ENCODE assay signal across 8 cellular contexts in genomic region chr7:50534690-50535290, GRCh38. TPM values are rescaled to one million over a fixed set of nuclear protein-coding genes. Genes with fewer than 3 reads are reported as not detected.
DNase-seq lines count a peak whose midpoint lies in the region; ATAC-seq and TF ChIP-seq lines count a peak whose summit lies in the region.

No MANE protein-coding gene starts in this region.

- WGBS in right cardiac atrium: 67% methylated on average over 12 of the region's 12 CpGs

- DNase-seq in cardiac muscle cell (ENCODE audit: low read depth in 1 of 2, low spot score in 1 of 2): peak in 1 of 2 donors; percentile 98
- DNase-seq in right cardiac atrium: no peak
- DNase-seq in SIG-M5 treated with dmso at 0.1 percent for 504 hours (lab: John Stamatoyannopoulos, UW; ENCODE audit: unreplicated experiment): peak; percentile 47
- DNase-seq in fibroblast of the aortic adventitia (ENCODE audit: low read depth): peak; percentile 99
- peak; percentile 44 for DNase-seq in superior temporal gyrus (ENCODE audit: extremely low spot score)

- H3K27me3 ChIP-seq in cardiac muscle cell (no peaks in the 10 kb centered on the region), right cardiac atrium (ENCODE audit: control insufficient read depth, insufficient read depth) (no peaks in the 10 kb centered on the region)

- H3K4me1 ChIP-seq in cardiac muscle cell (ENCODE audit: low read depth): no peaks in the 10 kb centered on the region
- no peaks in the 10 kb centered on the region for H3K4me1 ChIP-seq in right cardiac atrium (ENCODE audit: control insufficient read depth, insufficient read depth, low read length)

- no peaks in the 10 kb centered on the region for H3K36me3 ChIP-seq in cardiac muscle cell

- no peaks in the 10 kb centered on the region for H3K9me3 ChIP-seq in cardiac muscle cell (ENCODE audit: low read depth)
- no peaks in the 10 kb centered on the region for H3K9me3 ChIP-seq in right cardiac atrium (ENCODE audit: control insufficient read depth, low read length)

- TF ChIP-seq CTCF in cardiac muscle cell (IDR thresholded peaks at IDR 0.05; ENCODE audit: low read depth, low read length): peak; percentile 28
- peak; percentile 16 for TF ChIP-seq CTCF in fibroblast of the aortic adventitia (IDR thresholded peaks at IDR 0.05; ENCODE audit: insufficient read depth, low read length)

- no peak overlapping the region for H3K4me3 ChIP-seq in cardiac muscle cell
- H3K4me3 ChIP-seq in right cardiac atrium (ENCODE audit: low read length): no peak overlapping the region
- H3K4me3 ChIP-seq in fibroblast of the aortic adventitia (ENCODE audit: low read depth, low read length): no peak overlapping the region

- ATAC-seq in right cardiac atrium (no peak), GM19351 (IDR thresholded peaks at IDR 0.05; ENCODE audit: unreplicated experiment) (no peak), HG03135 (IDR thresholded peaks at IDR 0.05; ENCODE audit: unreplicated experiment) (no peak), HG03108 (IDR thresholded peaks at IDR 0.05; ENCODE audit: unreplicated experiment) (no peak)

- intact Hi-C loops in right cardiac atrium (cut with DNase I): no loop called here

- no peak overlapping the region for H3K27ac ChIP-seq in cardiac muscle cell
- H3K27ac ChIP-seq in right cardiac atrium (ENCODE audit: low read length): no peak overlapping the region

RNA-seq across cellular contexts. Expression of gene DDC, which starts 30.4 kb away (rescaled TPM):
- total RNA-seq in cardiac muscle cell (not detected in 2 replicates), right cardiac atrium (under 1 TPM in 1 of 4 donors, not detected in 3; 0.50 TPM), fibroblast of the aortic adventitia (ENCODE audit: low replicate concordance) (not detected in 2 replicates)
- polyA plus RNA-seq in cardiac muscle cell (not detected in 2 replicates), right cardiac atrium (0.41 TPM)

Comparison
In these comparisons a context has a peak if more than half of its experiments do, and no peak if none do; other contexts are left out.
1. DNase-seq: peak in SIG-M5 treated with dmso at 0.1 percent for 504 hours (single experiment), fibroblast of the aortic adventitia (single experiment) and superior temporal gyrus (single experiment); none in right cardiac atrium (0 of 3).